Comparison of ENCODE assay signal across 1 cellular context in genomic region chr2:26243643-26244478, GRCh38.
TF ChIP-seq lines count a peak whose summit lies in the region.

No MANE protein-coding gene starts in this region.

TF ChIP-seq in HepG2, 621 proteins besides CTCF, POLR2A, EP300 and RAD21 (continued from another document and continues in another):
- TF ChIP-seq ARID3A (IDR thresholded peaks at IDR 0.05; ENCODE audit: low read depth, low read length) (no peak), ELF4 (CRISPR knock-in tag; IDR thresholded peaks at IDR 0.05; ENCODE audit: borderline replicate concordance) (no peak), MED1 (CRISPR knock-in tag; IDR thresholded peaks at IDR 0.05) (no peak), NFIC (IDR thresholded peaks at IDR 0.05; ENCODE audit: low read length) (no peak), ZNF674 (CRISPR knock-in tag; IDR thresholded peaks at IDR 0.05; ENCODE audit: low read depth) (peak; percentile 54; the same call in 1 of the 2 replicates), ZFP82 (CRISPR knock-in tag; IDR thresholded peaks at IDR 0.05; ENCODE audit: borderline replicate concordance) (no peak), GMEB2 (CRISPR knock-in tag; IDR thresholded peaks at IDR 0.05; ENCODE audit: low read depth) (no peak), JUNB (CRISPR knock-in tag; IDR thresholded peaks at IDR 0.05; ENCODE audit: borderline replicate concordance) (no peak), ATF1 (CRISPR knock-in tag; IDR thresholded peaks at IDR 0.05) (no peak), GZF1 (CRISPR knock-in tag; IDR thresholded peaks at IDR 0.05) (no peak), DNMT3B (CRISPR knock-in tag; conservative IDR thresholded peaks at IDR 0.05) (no peak), KDM1A (CRISPR knock-in tag; IDR thresholded peaks at IDR 0.05) (no peak), ARHGAP35 (CRISPR knock-in tag; IDR thresholded peaks at IDR 0.05; ENCODE audit: borderline replicate concordance) (peak; percentile 20; the same call in 1 of the 2 replicates), ZUFSP (CRISPR knock-in tag; IDR thresholded peaks at IDR 0.05; ENCODE audit: borderline replicate concordance) (no peak), ZNF644 (CRISPR knock-in tag; IDR thresholded peaks at IDR 0.05; ENCODE audit: low read depth) (no peak), GLI4 (CRISPR knock-in tag; IDR thresholded peaks at IDR 0.05; ENCODE audit: borderline replicate concordance) (no peak), ZNF10 (CRISPR knock-in tag; IDR thresholded peaks at IDR 0.05; ENCODE audit: borderline replicate concordance, low read depth) (no peak), NAIF1 (CRISPR knock-in tag; IDR thresholded peaks at IDR 0.05; ENCODE audit: borderline replicate concordance) (no peak), SIN3A (IDR thresholded peaks at IDR 0.05; ENCODE audit: borderline replicate concordance, low read depth, low read length) (0 out of 2 replicates have a peak, but pooled peaks have one; percentile 31), POGK (CRISPR knock-in tag; conservative IDR thresholded peaks at IDR 0.05) (peak; percentile 5; the same call in 1 of the 2 replicates), ZBTB7B (CRISPR knock-in tag; IDR thresholded peaks at IDR 0.05) (no peak), ZNF235 (CRISPR knock-in tag; IDR thresholded peaks at IDR 0.05; ENCODE audit: borderline replicate concordance) (0 out of 2 replicates have a peak, but pooled peaks have one; percentile 7), HMG20A (CRISPR knock-in tag; IDR thresholded peaks at IDR 0.05; ENCODE audit: borderline replicate concordance) (no peak), ZNF574 (CRISPR knock-in tag; IDR thresholded peaks at IDR 0.05) (no peak), NFE2L1 (CRISPR knock-in tag; IDR thresholded peaks at IDR 0.05; ENCODE audit: borderline replicate concordance) (peak; percentile 64; the same call in 1 of the 2 replicates), ZNF280B (CRISPR knock-in tag; IDR thresholded peaks at IDR 0.05; ENCODE audit: borderline replicate concordance) (no peak), PRDM10 (CRISPR knock-in tag; IDR thresholded peaks at IDR 0.05; ENCODE audit: low read depth) (no peak), ZNF263 (CRISPR knock-in tag; IDR thresholded peaks at IDR 0.05) (no peak), AFF4 (CRISPR knock-in tag; IDR thresholded peaks at IDR 0.05) (0 out of 2 replicates have a peak, but pooled peaks have one; percentile 30), FOXP4 (CRISPR knock-in tag; IDR thresholded peaks at IDR 0.05) (no peak), ZMYM3 (CRISPR knock-in tag; IDR thresholded peaks at IDR 0.05) (no peak), ZNF34 (CRISPR knock-in tag; IDR thresholded peaks at IDR 0.05; ENCODE audit: borderline replicate concordance) (no peak), TP53 (CRISPR knock-in tag; conservative IDR thresholded peaks at IDR 0.05) (no peak)
